Comparison of ENCODE assay signal across 9 cellular contexts in the genomic region with DNA sequence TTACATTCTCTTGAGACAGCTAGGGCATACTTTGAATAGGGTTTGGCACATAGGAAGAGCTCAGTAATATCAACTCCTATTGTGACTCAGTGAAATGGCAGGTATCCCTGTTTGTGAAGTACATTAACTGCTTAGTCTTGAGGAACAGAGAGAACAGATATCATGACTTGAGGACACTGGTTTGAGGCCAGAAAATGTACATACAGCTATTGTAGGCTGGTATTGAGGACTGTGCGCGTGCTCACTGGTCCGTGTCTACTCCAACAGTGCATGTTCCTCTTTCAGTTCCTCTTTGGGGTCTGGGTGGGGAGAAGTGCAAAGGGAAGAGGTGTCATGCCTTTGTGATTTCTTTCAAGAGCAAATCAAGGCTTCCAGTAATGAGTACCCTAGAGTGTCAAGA. TPM values are rescaled to one million over a fixed set of nuclear protein-coding genes. Genes with fewer than 3 reads are reported as not detected.
DNase-seq lines count a peak whose midpoint lies in the region; ATAC-seq and TF ChIP-seq lines count a peak whose summit lies in the region.
"Had no signal": no experiment of that assay in that cellular context is flagged by ENCODE, and none has a peak within 500 bp of the region (broad histone marks: within the 10 kb centered on the region; RNA-seq: fewer than 3 reads in every experiment).

No MANE protein-coding gene starts in this region.

- H3K27ac Mint-ChIP-seq in stimulated activated naive CD8-positive, alpha-beta T cell treated with anti-CD3 and anti-CD28 coated beads, Interleukin-15, amount 100 ng/mL, for 72 hours, result no peak overlapping the region
- no peak overlapping the region for H3K27ac Mint-ChIP-seq in effector memory CD8-positive, alpha-beta T cell
- H3K27ac Mint-ChIP-seq: T-cell had no signal

- peak; percentile 13 for DNase-seq in stimulated activated naive CD8-positive, alpha-beta T cell treated with anti-CD3 and anti-CD28 coated beads, Interleukin-15, Interleukin-2, amounts not matched to agents 100 U/mL and 50 U/mL, for 24 hours
- DNase-seq in stimulated activated naive CD8-positive, alpha-beta T cell treated with anti-CD3 and anti-CD28 coated beads, Interleukin-15, amount 100 ng/mL, for 72 hours, result no peak
- no peak for DNase-seq in effector memory CD8-positive, alpha-beta T cell
- DNase-seq in transverse colon, result peak; percentile 61
- DNase-seq in OCI-M2 (lab: John Stamatoyannopoulos, UW; ENCODE audit: unreplicated experiment), result no peak
- DNase-seq in NCI-H69 (lab: John Stamatoyannopoulos, UW), result no peak
- no peak for DNase-seq in NCI-H1092 treated with DMSO at 0.1 percent for 48 hours (lab: John Stamatoyannopoulos, UW)

- in situ Hi-C loops in transverse colon (cut with MboI; ENCODE audit: low pct_ligation_motif_present in 1 of 4, low pct_unique_long_range_greater_than_20kb in 1 of 4, low sequenced_read_pairs in 3 of 4), result no loop called here

- H3K4me1 ChIP-seq in transverse colon, result no peaks in the 10 kb centered on the region

- H3K4me1 Mint-ChIP-seq in stimulated activated naive CD8-positive, alpha-beta T cell treated with anti-CD3 and anti-CD28 coated beads, Interleukin-15, amount 100 ng/mL, for 72 hours, result no peaks in the 10 kb centered on the region
- no peaks in the 10 kb centered on the region for H3K4me1 Mint-ChIP-seq in effector memory CD8-positive, alpha-beta T cell (ENCODE audit: low read depth in 2 of 2)

- peak; percentile 66 for ATAC-seq in stimulated activated naive CD8-positive, alpha-beta T cell treated with anti-CD3 and anti-CD28 coated beads, Interleukin-15, Interleukin-2, amounts not matched to agents 100 U/mL and 50 U/mL, for 24 hours
- ATAC-seq in stimulated activated naive CD8-positive, alpha-beta T cell treated with anti-CD3 and anti-CD28 coated beads, Interleukin-15, amount 100 ng/mL, for 72 hours, result no peak
- peak; percentile 90 for ATAC-seq in HG03354 (IDR thresholded peaks at IDR 0.05; ENCODE audit: poor library complexity, severe bottlenecking, unreplicated experiment)
- ATAC-seq in effector memory CD8-positive, alpha-beta T cell (replicated peaks), result peak; percentile 64
- ATAC-seq: T-cell had no signal

- peaks cover 0 to 4% of the 10 kb centered on the region in 2 donors for H3K9me3 Mint-ChIP-seq in stimulated activated naive CD8-positive, alpha-beta T cell treated with anti-CD3 and anti-CD28 coated beads, Interleukin-15, amount 100 ng/mL, for 72 hours
- H3K9me3 Mint-ChIP-seq in effector memory CD8-positive, alpha-beta T cell, result peaks cover 0 to 3% of the 10 kb centered on the region in 2 donors

- TF ChIP-seq POLR2A in transverse colon (IDR thresholded peaks at IDR 0.05), result no peak

- no peaks in the 10 kb centered on the region for H3K27me3 Mint-ChIP-seq in stimulated activated naive CD8-positive, alpha-beta T cell treated with anti-CD3 and anti-CD28 coated beads, Interleukin-15, amount 100 ng/mL, for 72 hours
- no peaks in the 10 kb centered on the region for H3K27me3 Mint-ChIP-seq in effector memory CD8-positive, alpha-beta T cell

- intact Hi-C loops in transverse colon (cut with DNase I; ENCODE audit: low total_unique reads), result no loop called here

- no peaks in the 10 kb centered on the region for H3K36me3 ChIP-seq in transverse colon

- no peaks in the 10 kb centered on the region for H3K27me3 ChIP-seq in transverse colon

- H3K9me3 ChIP-seq in transverse colon, result peaks cover 0 to 4% of the 10 kb centered on the region in 2 donors

- no peak for TF ChIP-seq CTCF in transverse colon (IDR thresholded peaks at IDR 0.05)

- WGBS in transverse colon (ENCODE audit: low coverage in 1 of 2), 2 donors, result 73% methylated on average over 3 of the region's 3 CpGs; no CpG with 5 or more reads in 1 of the 2 donors

- H3K4me3 Mint-ChIP-seq in stimulated activated naive CD8-positive, alpha-beta T cell treated with anti-CD3 and anti-CD28 coated beads, Interleukin-15, amount 100 ng/mL, for 72 hours, result no peak overlapping the region
- no peak overlapping the region for H3K4me3 Mint-ChIP-seq in effector memory CD8-positive, alpha-beta T cell
- H3K4me3 Mint-ChIP-seq: T-cell had no signal

- H3K27ac ChIP-seq in transverse colon, result peak overlapping the region in 3 of 4 donors; percentile 13 to 48 (median 28)

- TF ChIP-seq EP300 in transverse colon (IDR thresholded peaks at IDR 0.05; ENCODE audit: low read depth), result no peak

- no peaks in the 10 kb centered on the region for H3K36me3 Mint-ChIP-seq in effector memory CD8-positive, alpha-beta T cell (ENCODE audit: insufficient read depth)
- H3K36me3 Mint-ChIP-seq: T-cell had no signal

- H3K4me3 ChIP-seq in transverse colon, result no peak overlapping the region

RNA-seq across cellular contexts. Expression of gene TBC1D9, which starts 34.6 kb away (rescaled TPM):
- total RNA-seq in transverse colon, result 10 to 100 TPM in 3 of 4 donors, 1 to 10 TPM in 1; 8.2 to 21.4 (median 16.3) TPM

Comparison
In these comparisons a context has a peak if more than half of its experiments do, and no peak if none do; other contexts are left out.
1. DNase-seq: peak in stimulated activated naive CD8-positive, alpha-beta T cell treated with anti-CD3 and anti-CD28 coated beads, Interleukin-15, Interleukin-2, amounts not matched to agents 100 U/mL and 50 U/mL, for 24 hours (single experiment) and transverse colon (single experiment); none in stimulated activated naive CD8-positive, alpha-beta T cell treated with anti-CD3 and anti-CD28 coated beads, Interleukin-15, amount 100 ng/mL, for 72 hours (0 of 2), effector memory CD8-positive, alpha-beta T cell (0 of 3), OCI-M2 (single experiment), NCI-H69 (single experiment) and NCI-H1092 treated with DMSO at 0.1 percent for 48 hours (single experiment).